Comparison of ENCODE assay signal across 24 cellular contexts in genomic region chr22:35555941-35556547, GRCh38. TPM values are rescaled to one million over a fixed set of nuclear protein-coding genes. Genes with fewer than 3 reads are reported as not detected.
"Had no signal": no experiment of that assay in that cellular context is flagged by ENCODE, and none has a peak within 500 bp of the region (broad histone marks: within the 10 kb centered on the region; RNA-seq: fewer than 3 reads in every experiment).

No MANE protein-coding gene starts in this region.

- H3K36me3 ChIP-seq: colonic mucosa, heart right ventricle, lower lobe of right lung, neutrophil, pancreas, vagina had no signal

- H3K27me3 Mint-ChIP-seq: stimulated activated naive CD8-positive, alpha-beta T cell treated with anti-CD3 and anti-CD28 coated beads, Interleukin-15, Interleukin-2, amounts not matched to agents 100 ng/mL and 50 ng/mL, for 24 hours had no signal

- DNase-seq: colonic mucosa; effector CD8-positive, alpha-beta T cell; foreskin melanocyte; glutamatergic neuron; heart right ventricle; hippocampal formation; left cardiac atrium; left ventricle myocardium superior; lower lobe of right lung; retina; small intestine; stimulated activated CD4-positive, alpha-beta T cell treated with anti-CD3 and anti-CD28 coated beads, Interleukin-15, amount 100 ng/mL, for 24 hours; stimulated activated CD4-positive, alpha-beta T cell treated with anti-CD3 and anti-CD28 coated beads, Interleukin-2, amount 100 ng/mL, for 48 hours; stimulated activated naive B cell treated with anti-CD40 and anti-IgM and Interleukin-4, amounts not matched to agents 10 μg/mL and 1 μg/mL and 100 μg/mL, for 72 hours had no signal

- FAIRE-seq: endothelial cell of umbilical vein, islet of Langerhans, pancreas, small intestine had no signal

- H3K27me3 ChIP-seq: colonic mucosa, esophagus muscularis mucosa, pancreas, vagina had no signal

- H3K27ac ChIP-seq: colonic mucosa, esophagus muscularis mucosa, heart right ventricle, lower lobe of right lung, neutrophil, pancreas, vagina had no signal

- H3K9me3 ChIP-seq: colonic mucosa, esophagus muscularis mucosa, lower lobe of right lung, neutrophil, pancreas, vagina had no signal

- H3K36me3 Mint-ChIP-seq: natural killer cell treated with Interleukin-12 subunit alpha and Interleukin-12 subunit beta and Interleukin-15 and Interleukin-18, amount 100 ng/mL, for 72 hours had no signal

- H3K9me3 Mint-ChIP-seq: dendritic cell treated with granulocyte-macrophage colony-stimulating factor and Interleukin-4, amounts not matched to agents 40 ng/mL and 50 ng/mL, for 4 days; natural killer cell treated with Interleukin-12 subunit alpha and Interleukin-12 subunit beta and Interleukin-15 and Interleukin-18, amount 100 ng/mL, for 72 hours; stimulated activated naive CD8-positive, alpha-beta T cell treated with anti-CD3 and anti-CD28 coated beads, Interleukin-15, Interleukin-2, amounts not matched to agents 100 ng/mL and 50 ng/mL, for 24 hours had no signal

- ATAC-seq: heart right ventricle; left cardiac atrium; left ventricle myocardium superior; natural killer cell treated with Interleukin-12 subunit alpha and Interleukin-12 subunit beta and Interleukin-15 and Interleukin-18, amount 100 ng/mL, for 72 hours; pancreas; stimulated activated naive B cell treated with anti-CD40 and anti-IgM and Interleukin-4, amounts not matched to agents 10 μg/mL and 1 μg/mL and 100 μg/mL, for 72 hours had no signal

- H3K4me1 ChIP-seq: colonic mucosa, heart right ventricle, lower lobe of right lung, pancreas, vagina had no signal

- H3K4me3 ChIP-seq: colonic mucosa, esophagus muscularis mucosa, heart right ventricle, lower lobe of right lung, pancreas, vagina had no signal

- H3K27ac Mint-ChIP-seq: dendritic cell treated with granulocyte-macrophage colony-stimulating factor and Interleukin-4, amounts not matched to agents 40 ng/mL and 50 ng/mL, for 4 days; natural killer cell treated with Interleukin-12 subunit alpha and Interleukin-12 subunit beta and Interleukin-15 and Interleukin-18, amount 100 ng/mL, for 72 hours; stimulated activated naive B cell treated with anti-CD40 and anti-IgM and Interleukin-4, amounts not matched to agents 10 μg/mL and 1 μg/mL and 100 μg/mL, for 72 hours; stimulated activated naive CD8-positive, alpha-beta T cell treated with anti-CD3 and anti-CD28 coated beads, Interleukin-15, Interleukin-2, amounts not matched to agents 100 ng/mL and 50 ng/mL, for 24 hours had no signal

- H3K4me3 Mint-ChIP-seq: dendritic cell treated with granulocyte-macrophage colony-stimulating factor and Interleukin-4, amounts not matched to agents 40 ng/mL and 50 ng/mL, for 4 days; natural killer cell treated with Interleukin-12 subunit alpha and Interleukin-12 subunit beta and Interleukin-15 and Interleukin-18, amount 100 ng/mL, for 72 hours; stimulated activated naive B cell treated with anti-CD40 and anti-IgM and Interleukin-4, amounts not matched to agents 10 μg/mL and 1 μg/mL and 100 μg/mL, for 72 hours; stimulated activated naive CD8-positive, alpha-beta T cell treated with anti-CD3 and anti-CD28 coated beads, Interleukin-15, Interleukin-2, amounts not matched to agents 100 ng/mL and 50 ng/mL, for 24 hours had no signal

RNA-seq across cellular contexts. Expression of gene RASD2, which starts 15.4 kb away (rescaled TPM):
- total RNA-seq: endothelial cell of umbilical vein, pulmonary artery endothelial cell had no signal
- polyA plus RNA-seq: endothelial cell of umbilical vein had no signal
